In genomic region chr18:58004317-58004716, GRCh38 we compare ENCODE assay signal across 12 cellular contexts. TPM values are rescaled to one million over a fixed set of nuclear protein-coding genes. Genes with fewer than 3 reads are reported as not detected.
DNase-seq lines count a peak whose midpoint lies in the region; ATAC-seq and TF ChIP-seq lines count a peak whose summit lies in the region.
"Had no signal": no experiment of that assay in that cellular context is flagged by ENCODE, and none has a peak within 500 bp of the region (broad histone marks: within the 10 kb centered on the region; RNA-seq: fewer than 3 reads in every experiment).

No MANE protein-coding gene starts in this region.

- peaks cover 8% of the 10 kb centered on the region for H3K4me1 ChIP-seq in fibroblast of lung (ENCODE audit: control insufficient read depth, extremely low read depth, insufficient read depth, low read length)
- peaks cover 7% of the 10 kb centered on the region for H3K4me1 ChIP-seq in smooth muscle cell (ENCODE audit: low read depth)

- H3K9ac ChIP-seq in fibroblast of lung (ENCODE audit: insufficient read depth, low read length) (no peak overlapping the region), smooth muscle cell (ENCODE audit: low read depth) (peak overlapping the region; percentile 80)

- H2AFZ ChIP-seq in fibroblast of lung (ENCODE audit: low read length) (no peak overlapping the region), smooth muscle cell (ENCODE audit: low read depth) (no peak overlapping the region)

- H3K79me2 ChIP-seq in fibroblast of lung (ENCODE audit: control insufficient read depth, insufficient read depth, low read length) (no peaks in the 10 kb centered on the region), smooth muscle cell (ENCODE audit: low read depth) (no peaks in the 10 kb centered on the region)

- H3K36me3 ChIP-seq in fibroblast of lung (ENCODE audit: control insufficient read depth, insufficient read depth, low read length) (no peaks in the 10 kb centered on the region), smooth muscle cell (ENCODE audit: low read depth) (no peaks in the 10 kb centered on the region)

- TF ChIP-seq CTCF in fibroblast of lung (conservative IDR thresholded peaks at IDR 0.05 in 1 of 2, IDR thresholded peaks at IDR 0.05 in 1 of 2; ENCODE audit: low read depth in 1 of 2, low read length in 2 of 2) (no peak), smooth muscle cell (IDR thresholded peaks at IDR 0.05; ENCODE audit: borderline replicate concordance, insufficient read depth, poor library complexity, severe bottlenecking) (no peak)

- ATAC-seq in HG02884 (IDR thresholded peaks at IDR 0.05; ENCODE audit: unreplicated experiment) = no peak
- ATAC-seq: right cardiac atrium had no signal

- H3K27ac ChIP-seq in fibroblast of lung (ENCODE audit: insufficient read depth, low read length) = no peak overlapping the region
- peak overlapping the region; percentile 98 for H3K27ac ChIP-seq in smooth muscle cell (ENCODE audit: low read depth)
- H3K27ac ChIP-seq: VCaP had no signal

- H3K9me3 ChIP-seq in fibroblast of lung (ENCODE audit: control insufficient read depth, insufficient read depth, low read depth, low read length) (no peaks in the 10 kb centered on the region), smooth muscle cell (replicated peaks; ENCODE audit: low read depth) (no peaks in the 10 kb centered on the region)

- H3K4me2 ChIP-seq in fibroblast of lung (ENCODE audit: extremely low read depth, insufficient read depth, low read length) (peak overlapping the region; percentile 4), smooth muscle cell (peak overlapping the region; percentile 65)

- peaks cover 4% of the 10 kb centered on the region for H3F3A ChIP-seq in smooth muscle cell (ENCODE audit: low read depth)

- 22% methylated on average over 3 of the region's 3 CpGs for WGBS in smooth muscle cell (ENCODE audit: low lambda C conversion rate)

- DNase-seq in GM04504 (ENCODE audit: low read depth) (peak; percentile 16), RPMI7951 (ENCODE audit: low read depth) (peak; percentile 75), fibroblast of lung (ENCODE audit: low read depth in 2 of 2) (peak; percentile 74 to 89), smooth muscle cell (lab: John Stamatoyannopoulos, UW; ENCODE audit: unreplicated experiment) (no peak), NCI-H2196 (lab: John Stamatoyannopoulos, UW; ENCODE audit: unreplicated experiment) (no peak), inferior parietal cortex (ENCODE audit: extremely low spot score) (no peak)
- DNase-seq: NCI-H1092, NCI-H524 treated with DMSO at 0.1 percent for 48 hours, right cardiac atrium, SHP77 treated with DMSO at 0.1 percent for 48 hours had no signal

- H4K20me1 ChIP-seq in fibroblast of lung (ENCODE audit: control insufficient read depth, extremely low read depth, insufficient read depth, low read length) (no peaks in the 10 kb centered on the region), smooth muscle cell (ENCODE audit: low read depth) (no peaks in the 10 kb centered on the region)

- H3K27me3 ChIP-seq in fibroblast of lung (ENCODE audit: control insufficient read depth, insufficient read depth, low read length) (no peaks in the 10 kb centered on the region), smooth muscle cell (ENCODE audit: low read depth) (no peaks in the 10 kb centered on the region)

- H3K4me3 ChIP-seq in fibroblast of lung (replicated peaks in 1 of 4; ENCODE audit: control extremely low read depth in 1 of 4, insufficient read depth in 1 of 4, low read depth in 3 of 4, low read length in 4 of 4) (no peak overlapping the region), smooth muscle cell (no peak overlapping the region)

RNA-seq across cellular contexts. Expression of gene NEDD4L, which starts 39.7 kb away (rescaled TPM):
- total RNA-seq in RPMI7951 (2014; rRNA removed; shearing (Covaris generic)) = 8.6 and 10.9 TPM in 2 replicates
- total RNA-seq in fibroblast of lung = 8.5 and 18.7 TPM in 2 replicates
- 5.5 and 13.0 TPM in 2 replicates for polyA plus RNA-seq in fibroblast of lung
- polyA plus RNA-seq in fibroblast of lung (2012) = 5.4 and 10.5 TPM in 2 replicates
- 9.6 and 12.8 TPM in 2 replicates for polyA minus RNA-seq in fibroblast of lung (ENCODE audit: low replicate concordance)
- total RNA-seq in smooth muscle cell = 41.3 and 42.9 TPM in 2 replicates
- 8.7 and 26.6 TPM in 2 replicates for polyA plus RNA-seq in smooth muscle cell

Comparison
In these comparisons a context has a peak if more than half of its experiments do, and no peak if none do; other contexts are left out.
1. DNase-seq: peak in GM04504 (single experiment), RPMI7951 (single experiment) and fibroblast of lung (2 of 2); none in smooth muscle cell (single experiment), NCI-H2196 (single experiment) and inferior parietal cortex (single experiment).